Comparison of ENCODE assay signal across 8 cellular contexts in the genomic region with DNA sequence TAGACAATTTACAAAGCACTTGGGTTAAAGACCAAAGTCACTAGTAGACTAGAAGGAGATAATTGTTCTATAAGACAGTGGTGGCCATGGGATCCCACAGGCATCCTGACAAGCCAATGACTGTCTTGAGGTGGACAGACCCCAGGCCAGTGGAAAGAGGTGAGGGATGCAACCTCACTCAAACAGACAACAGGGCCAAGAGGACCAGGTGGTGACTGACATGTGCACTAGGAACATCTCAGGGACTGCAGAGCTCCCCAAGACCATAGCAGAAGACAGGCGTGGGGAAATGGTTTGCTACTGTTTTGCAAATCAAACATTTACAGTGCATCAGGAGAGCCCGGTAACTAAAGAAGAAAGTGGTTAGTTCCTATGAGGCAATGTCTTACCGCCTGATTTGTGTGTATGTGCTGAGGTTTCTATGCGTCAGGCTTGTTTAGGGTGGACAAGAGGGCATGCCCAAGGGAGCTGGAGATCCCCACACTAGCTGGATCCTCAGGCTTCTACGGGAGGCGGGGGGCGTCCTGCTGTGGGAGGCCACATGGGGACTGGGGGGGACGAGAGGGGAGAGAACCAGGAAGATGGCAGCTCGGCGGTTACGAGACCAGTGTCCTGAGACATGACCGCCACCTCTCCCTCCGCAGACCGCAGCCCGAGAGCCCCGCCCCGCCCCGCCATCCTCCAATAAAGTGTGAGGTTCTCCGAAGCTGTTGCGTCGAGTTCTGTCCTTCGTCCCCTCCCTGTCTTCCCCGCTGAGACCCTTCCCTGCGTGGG. TPM values are rescaled to one million over a fixed set of nuclear protein-coding genes. Genes with fewer than 3 reads are reported as not detected.
A peak's percentile ranks its signal among the peaks of the same experiment; 100 is the strongest.
DNase-seq lines count a peak whose midpoint lies in the region; ATAC-seq and TF ChIP-seq lines count a peak whose summit lies in the region.

No MANE protein-coding gene starts in this region.

- TF ChIP-seq CTCF in OCI-LY1 (IDR thresholded peaks at IDR 0.05; ENCODE audit: low read length) (no peak), foreskin fibroblast (IDR thresholded peaks at IDR 0.05; ENCODE audit: low read depth, low read length) (no peak), neutrophil (IDR thresholded peaks at IDR 0.05) (no peak)

- H3K27me3 ChIP-seq in OCI-LY1 (ENCODE audit: insufficient read depth, low read length) (no peaks in the 10 kb centered on the region), neutrophil (no peaks in the 10 kb centered on the region), aorta (ENCODE audit: control insufficient read depth in 1 of 2, insufficient read depth in 2 of 2, low read length in 1 of 2) (no peaks in the 10 kb centered on the region)

- DNase-seq in CD1c-positive myeloid dendritic cell (ENCODE audit: extremely low spot score) (peak; percentile 70), GM19238 (ENCODE audit: insufficient read length, low spot score) (peak; percentile 68), foreskin fibroblast (peak; percentile 57 to 83), aorta (peak; percentile 87 to 93)
- peak; percentile 33 for DNase-seq in activated T-helper 9 cell treated with anti-CD3 and anti-CD28 coated beads, Interleukin-2, amount 50 U/mL, for 16 hours (ENCODE audit: low read depth)

- H3K79me2 ChIP-seq in OCI-LY1 (ENCODE audit: insufficient read depth, low read length), result peaks cover 5% of the 10 kb centered on the region; the same call in 1 of the 2 replicates

- peaks cover 27% of the 10 kb centered on the region for H3K36me3 ChIP-seq in OCI-LY1 (ENCODE audit: insufficient read depth, low read length)
- H3K36me3 ChIP-seq in neutrophil, result peaks cover 18% of the 10 kb centered on the region
- peaks cover 0 to 7% of the 10 kb centered on the region in 2 donors for H3K36me3 ChIP-seq in aorta (ENCODE audit: control insufficient read depth in 1 of 2, insufficient read depth in 2 of 2, low read length in 1 of 2)

- H3K9me3 ChIP-seq in OCI-LY1 (ENCODE audit: low read length), result no peaks in the 10 kb centered on the region
- H3K9me3 ChIP-seq in neutrophil, result no peaks in the 10 kb centered on the region
- H3K9me3 ChIP-seq in aorta (ENCODE audit: control insufficient read depth, low read length), result no peaks in the 10 kb centered on the region

- no peaks in the 10 kb centered on the region for H4K20me1 ChIP-seq in OCI-LY1 (ENCODE audit: insufficient read depth, low read length)

- no peaks in the 10 kb centered on the region for H3K9me2 ChIP-seq in OCI-LY1 (ENCODE audit: low read depth, low read length)

- H3K4me1 ChIP-seq in OCI-LY1 (ENCODE audit: insufficient read depth, low read length, severe bottlenecking) (peaks cover 19% of the 10 kb centered on the region), neutrophil (ENCODE audit: control insufficient read depth in 1 of 2, insufficient read depth in 1 of 2, low read depth in 1 of 2, low read length in 1 of 2) (peaks cover 18 to 20% of the 10 kb centered on the region in 2 experiments), aorta (ENCODE audit: control insufficient read depth in 1 of 2, insufficient read depth in 2 of 2, low read length in 2 of 2) (no peaks in the 10 kb centered on the region)

- no peak overlapping the region for H2AFZ ChIP-seq in OCI-LY1 (ENCODE audit: low read length)

- peak overlapping the region; percentile 86 for H3K4me2 ChIP-seq in OCI-LY1 (ENCODE audit: low read length)

- peak overlapping the region; percentile 73 for H3K9ac ChIP-seq in OCI-LY1 (ENCODE audit: low read length)

- peak; percentile 41 for ATAC-seq in HG03280 (IDR thresholded peaks at IDR 0.05; ENCODE audit: unreplicated experiment)
- ATAC-seq in aorta (ENCODE audit: low FRiP score), result peak; percentile 80

- WGBS in aorta, 2 donors, result 3% methylated on average over 18 to 24 of the region's 24 CpGs

- peaks cover under 1% of the 10 kb centered on the region; the same call in 1 of the 2 replicates for H3F3A ChIP-seq in OCI-LY1 (ENCODE audit: insufficient read depth, low read length)

- no peak overlapping the region for H3K27ac ChIP-seq in OCI-LY1 (ENCODE audit: low read depth, low read length, poor library complexity, severe bottlenecking)
- H3K27ac ChIP-seq in neutrophil, result peak overlapping the region; percentile 87
- peak overlapping the region; percentile 23 to 91 for H3K27ac ChIP-seq in aorta (ENCODE audit: low read depth in 1 of 2, low read length in 2 of 2)

- H3K4me3 ChIP-seq in OCI-LY1 (ENCODE audit: low read depth, low read length, poor library complexity, severe bottlenecking) (peak overlapping the region; percentile 81), foreskin fibroblast (ENCODE audit: low read depth in 1 of 2, low read length in 2 of 2) (peak overlapping the region; percentile 75 to 79), neutrophil (ENCODE audit: low read depth in 1 of 2, low read length in 1 of 2) (peak overlapping the region; percentile 73 to 93), aorta (ENCODE audit: low read length in 2 of 2) (peak overlapping the region; percentile 47 to 54)

- intact Hi-C loops in aorta (cut with DNase I), result loop anchor here in 1 of 2 donors (10.0 kb wide), 2 partner anchors 160 to 170 kb away; partner anchors contain the start of genes DDRGK1, ITPA and PTPRA

RNA-seq across cellular contexts. Expression of gene MRPS26, which starts 0.6 kb away (rescaled TPM):
- total RNA-seq in aorta, result 10 to 100 TPM; 19.6 to 23.5 TPM
- polyA plus RNA-seq in aorta, result 10 to 100 TPM; 34.8 to 50.5 TPM

RNA-seq across cellular contexts. Expression of gene GNRH2, which starts 1.8 kb away (rescaled TPM):
- under 1 TPM in 1 of 2 donors, not detected in 1; 0.49 TPM for total RNA-seq in aorta
- under 1 TPM in 1 of 2 donors, not detected in 1; 0.69 TPM for polyA plus RNA-seq in aorta

RNA-seq across cellular contexts. Expression of gene OXT, which starts 26.2 kb away (rescaled TPM):
- not detected for total RNA-seq in aorta
- 1 to 10 TPM; 2.2 to 6.3 TPM for polyA plus RNA-seq in aorta

RNA-seq across cellular contexts. Expression of gene AVP, which starts 39.3 kb away (rescaled TPM):
- not detected for total RNA-seq in aorta
- not detected for polyA plus RNA-seq in aorta

Comparison
In these comparisons a context has a peak if more than half of its experiments do, and no peak if none do; other contexts are left out.
1. DNase-seq: peak in every context shown above with its lines; median percentile 90 in aorta; 70 in CD1c-positive myeloid dendritic cell; 70 in foreskin fibroblast; 68 in GM19238; 33 in activated T-helper 9 cell treated with anti-CD3 and anti-CD28 coated beads, Interleukin-2, amount 50 U/mL, for 16 hours.